Comparison of ENCODE assay signal across 1 cellular context in the genomic region with DNA sequence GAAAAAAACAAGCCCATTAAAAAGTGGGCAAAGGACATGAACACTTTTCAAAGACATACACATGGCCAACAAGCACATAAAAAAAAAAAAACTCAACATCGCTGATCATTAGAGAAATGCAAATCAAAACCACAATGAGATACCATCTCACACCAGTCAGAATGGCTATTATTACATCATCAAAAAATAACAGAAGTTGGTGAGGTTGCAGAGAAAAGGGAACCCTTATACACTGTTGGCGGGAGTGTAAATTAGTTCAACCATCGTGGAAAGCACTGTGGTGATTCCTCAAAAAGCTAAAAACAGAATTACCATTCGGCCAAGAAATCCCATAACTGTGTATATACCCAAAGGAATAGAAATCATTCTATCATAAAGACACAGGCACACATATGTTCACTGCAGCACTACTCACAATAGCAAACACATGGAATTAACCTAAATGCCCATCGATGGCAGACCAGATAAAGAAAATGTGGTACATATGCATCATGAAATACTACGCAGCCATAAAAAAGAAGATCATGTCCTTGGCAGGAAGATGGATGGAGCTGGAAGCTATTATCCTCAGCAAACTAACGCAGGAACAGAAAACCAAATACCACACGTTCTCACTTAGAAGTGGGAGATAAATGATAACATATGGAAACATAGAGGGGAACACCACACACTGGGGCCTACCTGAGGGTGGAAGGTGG.
A peak's percentile ranks its signal among the peaks of the same experiment; 100 is the strongest.
TF ChIP-seq lines count a peak whose summit lies in the region.

No MANE protein-coding gene starts in this region.

TF ChIP-seq in K562, 482 proteins besides CTCF, POLR2A, EP300 and RAD21 (continued from another document):
- TF ChIP-seq, protein P1, sequence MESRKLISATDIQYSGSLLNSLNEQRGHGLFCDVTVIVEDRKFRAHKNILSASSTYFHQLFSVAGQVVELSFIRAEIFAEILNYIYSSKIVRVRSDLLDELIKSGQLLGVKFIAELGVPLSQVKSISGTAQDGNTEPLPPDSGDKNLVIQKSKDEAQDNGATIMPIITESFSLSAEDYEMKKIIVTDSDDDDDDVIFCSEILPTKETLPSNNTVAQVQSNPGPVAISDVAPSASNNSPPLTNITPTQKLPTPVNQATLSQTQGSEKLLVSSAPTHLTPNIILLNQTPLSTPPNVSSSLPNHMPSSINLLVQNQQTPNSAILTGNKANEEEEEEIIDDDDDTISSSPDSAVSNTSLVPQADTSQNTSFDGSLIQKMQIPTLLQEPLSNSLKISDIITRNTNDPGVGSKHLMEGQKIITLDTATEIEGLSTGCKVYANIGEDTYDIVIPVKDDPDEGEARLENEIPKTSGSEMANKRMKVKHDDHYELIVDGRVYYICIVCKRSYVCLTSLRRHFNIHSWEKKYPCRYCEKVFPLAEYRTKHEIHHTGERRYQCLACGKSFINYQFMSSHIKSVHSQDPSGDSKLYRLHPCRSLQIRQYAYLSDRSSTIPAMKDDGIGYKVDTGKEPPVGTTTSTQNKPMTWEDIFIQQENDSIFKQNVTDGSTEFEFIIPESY (CRISPR knock-in tag; IDR thresholded peaks at IDR 0.05), result 0 out of 2 replicates have a peak, but pooled peaks have one; percentile 30
- TF ChIP-seq GATAD2B (IDR thresholded peaks at IDR 0.05; ENCODE audit: borderline replicate concordance) (no peak), SNRNP70 (optimal IDR thresholded peaks at IDR 0.05; ENCODE audit: low read depth, low read length) (no peak), ZBED1 (IDR thresholded peaks at IDR 0.05) (no peak)
